ENCODE assay signal across 8 cellular contexts in the genomic region with DNA sequence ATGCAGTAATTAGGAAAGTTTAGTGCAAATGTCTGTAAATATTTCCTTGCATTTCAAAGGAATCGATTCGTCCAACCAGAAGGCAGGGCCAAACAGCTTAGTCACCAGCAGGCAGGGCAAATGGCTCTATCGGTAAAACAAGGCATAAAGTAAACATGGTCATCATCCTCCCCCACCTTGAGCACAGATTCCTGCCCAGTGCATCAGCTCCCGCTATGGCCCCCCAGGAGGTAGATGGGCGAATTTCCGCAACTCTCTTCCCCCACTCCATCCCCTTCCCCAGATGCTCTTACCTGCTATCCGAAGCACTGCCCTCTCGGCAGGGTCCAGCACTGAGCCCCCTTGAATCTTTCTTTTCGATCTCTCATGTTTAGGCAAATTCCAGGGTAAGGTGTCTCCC.
DNase-seq lines count a peak whose midpoint lies in the region; ATAC-seq and TF ChIP-seq lines count a peak whose summit lies in the region.

No MANE protein-coding gene starts in this region.

- H3K4me3 Mint-ChIP-seq in activated naive CD4-positive, alpha-beta T cell treated with anti-CD3 and anti-CD28 coated beads, Interleukin-2, amount 50 U/mL, for 24 hours: peak overlapping the region; percentile 82

- no peak overlapping the region for H3K27ac Mint-ChIP-seq in activated naive CD4-positive, alpha-beta T cell treated with anti-CD3 and anti-CD28 coated beads, Interleukin-2, amount 50 U/mL, for 24 hours

- no peaks in the 10 kb centered on the region for H3K9me3 Mint-ChIP-seq in activated naive CD4-positive, alpha-beta T cell treated with anti-CD3 and anti-CD28 coated beads, Interleukin-2, amount 50 U/mL, for 24 hours

- H3K27me3 ChIP-seq in breast epithelium: no peaks in the 10 kb centered on the region
- H3K27me3 ChIP-seq in layer of hippocampus (ENCODE audit: control insufficient read depth, insufficient read depth, low read length): no peaks in the 10 kb centered on the region
- H3K27me3 ChIP-seq in suprapubic skin: no peaks in the 10 kb centered on the region

- H3K9me3 ChIP-seq in breast epithelium: no peaks in the 10 kb centered on the region
- no peaks in the 10 kb centered on the region for H3K9me3 ChIP-seq in suprapubic skin

- 9% methylated on average over 9 of the region's 9 CpGs for WGBS in suprapubic skin

- peak overlapping the region in 1 of 2 donors; percentile 44 for H3K27ac ChIP-seq in breast epithelium
- H3K27ac ChIP-seq in layer of hippocampus (ENCODE audit: low read depth, low read length): peak overlapping the region; percentile 69
- no peak overlapping the region for H3K27ac ChIP-seq in suprapubic skin

- DNase-seq in activated naive CD4-positive, alpha-beta T cell (lab: John Stamatoyannopoulos, UW): no peak
- no peak for DNase-seq in breast epithelium (ENCODE audit: low spot score in 2 of 2)
- DNase-seq in suprapubic skin (ENCODE audit: low spot score in 2 of 2): no peak
- no peak for DNase-seq in germinal center (ENCODE audit: low spot score)

- intact Hi-C loops in breast epithelium (cut with DNase I; ENCODE audit: low total_unique reads): no loop called here

- H3K36me3 ChIP-seq in breast epithelium (no peaks in the 10 kb centered on the region), suprapubic skin (no peaks in the 10 kb centered on the region)

- peaks cover 19% of the 10 kb centered on the region for H3K4me1 Mint-ChIP-seq in activated naive CD4-positive, alpha-beta T cell treated with anti-CD3 and anti-CD28 coated beads, Interleukin-2, amount 50 U/mL, for 24 hours

- H3K4me1 ChIP-seq in breast epithelium (no peaks in the 10 kb centered on the region), suprapubic skin (peaks cover 22% of the 10 kb centered on the region)

- H3K27me3 Mint-ChIP-seq in activated naive CD4-positive, alpha-beta T cell treated with anti-CD3 and anti-CD28 coated beads, Interleukin-2, amount 50 U/mL, for 24 hours: peaks cover 47% of the 10 kb centered on the region

- H3K36me3 Mint-ChIP-seq in activated naive CD4-positive, alpha-beta T cell treated with anti-CD3 and anti-CD28 coated beads, Interleukin-2, amount 50 U/mL, for 24 hours: peaks cover 3% of the 10 kb centered on the region

- no peak for TF ChIP-seq CTCF in breast epithelium (IDR thresholded peaks at IDR 0.05)
- no peak for TF ChIP-seq CTCF in suprapubic skin (IDR thresholded peaks at IDR 0.05)

- no peak for ATAC-seq in GM18867 (IDR thresholded peaks at IDR 0.05; ENCODE audit: unreplicated experiment)
- no peak for ATAC-seq in GM19452 (IDR thresholded peaks at IDR 0.05; ENCODE audit: unreplicated experiment)

- no peak for TF ChIP-seq POLR2A in breast epithelium (IDR thresholded peaks at IDR 0.05)
- TF ChIP-seq POLR2A in suprapubic skin (IDR thresholded peaks at IDR 0.05): no peak

- TF ChIP-seq EP300 in suprapubic skin (IDR thresholded peaks at IDR 0.05): no peak

- peak overlapping the region; percentile 44 to 68 (median 51) for H3K4me3 ChIP-seq in breast epithelium
- peak overlapping the region; percentile 48 for H3K4me3 ChIP-seq in suprapubic skin
